Comparison of ENCODE assay signal across 19 cellular contexts in genomic region chr10:15857001-15857608, GRCh38. TPM values are rescaled to one million over a fixed set of nuclear protein-coding genes. Genes with fewer than 3 reads are reported as not detected.
DNase-seq lines count a peak whose midpoint lies in the region; ATAC-seq and TF ChIP-seq lines count a peak whose summit lies in the region.
"Had no signal": no experiment of that assay in that cellular context is flagged by ENCODE, and none has a peak within 500 bp of the region (broad histone marks: within the 10 kb centered on the region; RNA-seq: fewer than 3 reads in every experiment).

No MANE protein-coding gene starts in this region.

- H4K20me1 ChIP-seq in Loucy (ENCODE audit: insufficient read depth, low read length, poor library complexity, severe bottlenecking): peaks cover 43% of the 10 kb centered on the region

- no peaks in the 10 kb centered on the region for H3K9me3 ChIP-seq in Loucy (ENCODE audit: insufficient read depth, low read depth, low read length)
- H3K9me3 ChIP-seq: suprapubic skin had no signal

- peak overlapping the region; percentile 85 for H3K9ac ChIP-seq in Loucy (ENCODE audit: low read depth, low read length, poor library complexity, severe bottlenecking)

- H3K9me3 Mint-ChIP-seq in neural crest cell: peaks cover 5% of the 10 kb centered on the region

- peaks cover 25% of the 10 kb centered on the region for H3K4me1 Mint-ChIP-seq in neural crest cell

- no peaks in the 10 kb centered on the region for H3K36me3 ChIP-seq in Loucy (ENCODE audit: insufficient read depth, low read length)
- H3K36me3 ChIP-seq: suprapubic skin had no signal

- H3K79me2 ChIP-seq in Loucy (ENCODE audit: insufficient read depth, low read length): peaks cover 77% of the 10 kb centered on the region

- no peak overlapping the region for H3K27ac Mint-ChIP-seq in neural crest cell (ENCODE audit: unreplicated experiment)
- H3K27ac Mint-ChIP-seq: activated CD8-positive, alpha-beta memory T cell treated with anti-CD3 and anti-CD28 coated beads, Interleukin-2, amount 10 ng/mL, durations not matched to agents 7 days and 5 days; dendritic cell treated with granulocyte-macrophage colony-stimulating factor and Interleukin-4, amounts not matched to agents 40 ng/mL and 50 ng/mL, for 4 days; memory B cell had no signal

- peaks cover 17% of the 10 kb centered on the region for H3K27me3 ChIP-seq in Loucy (ENCODE audit: insufficient read depth, low read length, poor library complexity, severe bottlenecking)

- H3F3A ChIP-seq in Loucy (ENCODE audit: low read depth): 0 out of 2 replicates have a peak, but pooled peaks cover 5% of the 10 kb centered on the region

- peak; percentile 44 for DNase-seq in EH (ENCODE audit: low read depth)
- DNase-seq in epithelial cell of esophagus (ENCODE audit: low read depth): peak; percentile 43
- no peak for DNase-seq in neural crest cell (ENCODE audit: low read depth, low spot score)
- no peak for DNase-seq in NCI-H748 (lab: John Stamatoyannopoulos, UW; ENCODE audit: unreplicated experiment)
- DNase-seq: activated CD4-positive, CD25-positive, alpha-beta regulatory T cell; activated CD8-positive, alpha-beta memory T cell treated with anti-CD3 and anti-CD28 coated beads, Interleukin-2, amount 10 ng/mL, durations not matched to agents 7 days and 5 days; C1 segment of cervical spinal cord; IMR-90; NCI-H2107; NCI-H82; occipital lobe; stimulated activated CD4-positive, alpha-beta T cell treated with anti-CD3 and anti-CD28 coated beads, Interleukin-4, amount 100 ng/mL, for 1 hour; stimulated activated CD8-positive, alpha-beta memory T cell treated with anti-CD3 and anti-CD28 coated beads, Interleukin-4, amount 100 ng/mL, for 48 hours had no signal

- no peak overlapping the region for H2AFZ ChIP-seq in Loucy (ENCODE audit: low read length)

- peak overlapping the region; percentile 48 for H3K4me3 Mint-ChIP-seq in neural crest cell
- H3K4me3 Mint-ChIP-seq: activated CD8-positive, alpha-beta memory T cell treated with anti-CD3 and anti-CD28 coated beads, Interleukin-2, amount 10 ng/mL, durations not matched to agents 7 days and 5 days; dendritic cell treated with granulocyte-macrophage colony-stimulating factor and Interleukin-4, amounts not matched to agents 40 ng/mL and 50 ng/mL, for 4 days; memory B cell had no signal

- peaks cover 62% of the 10 kb centered on the region for H3K4me1 ChIP-seq in Loucy (ENCODE audit: insufficient read depth, low read length, poor library complexity, severe bottlenecking)

- no peaks in the 10 kb centered on the region for H3K9me2 ChIP-seq in Loucy (replicated peaks; ENCODE audit: low read depth, low read length)

- ATAC-seq in GM21423 (IDR thresholded peaks at IDR 0.05; ENCODE audit: unreplicated experiment) (no peak), GM18519 (IDR thresholded peaks at IDR 0.05; ENCODE audit: low FRiP score, unreplicated experiment) (no peak)
- ATAC-seq: activated CD8-positive, alpha-beta memory T cell treated with anti-CD3 and anti-CD28 coated beads, Interleukin-2, amount 10 ng/mL, durations not matched to agents 7 days and 5 days had no signal

- TF ChIP-seq CTCF in Loucy (conservative IDR thresholded peaks at IDR 0.05; ENCODE audit: low read length) (no peak), epithelial cell of esophagus (IDR thresholded peaks at IDR 0.05; ENCODE audit: insufficient read depth, low read depth, low read length, missing control alignments) (no peak), neural crest cell (conservative IDR thresholded peaks at IDR 0.05) (no peak)

- H3K4me2 ChIP-seq in Loucy (ENCODE audit: low read depth, low read length, poor library complexity, severe bottlenecking): peak overlapping the region; percentile 91

- H3K27me3 Mint-ChIP-seq in neural crest cell (ENCODE audit: low read depth): peaks cover 12% of the 10 kb centered on the region
- H3K27me3 Mint-ChIP-seq: activated CD8-positive, alpha-beta memory T cell treated with anti-CD3 and anti-CD28 coated beads, Interleukin-2, amount 10 ng/mL, durations not matched to agents 7 days and 5 days; dendritic cell treated with granulocyte-macrophage colony-stimulating factor and Interleukin-4, amounts not matched to agents 40 ng/mL and 50 ng/mL, for 4 days; memory B cell had no signal

- H3K4me3 ChIP-seq in Loucy (ENCODE audit: low read length, poor library complexity, severe bottlenecking): peak overlapping the region; percentile 91
- no peak overlapping the region for H3K4me3 ChIP-seq in epithelial cell of esophagus (ENCODE audit: low read length)
- H3K4me3 ChIP-seq: suprapubic skin had no signal

- peaks cover 10% of the 10 kb centered on the region for H3K36me3 Mint-ChIP-seq in neural crest cell (ENCODE audit: low read depth)

RNA-seq across cellular contexts. Expression of gene MINDY3, which starts 3.2 kb away (rescaled TPM):
- 21.5 and 22.9 TPM in 2 replicates for total RNA-seq in neural crest cell

Comparison
In these comparisons a context has a peak if more than half of its experiments do, and no peak if none do; other contexts are left out.
1. DNase-seq: peak in EH (single experiment) and epithelial cell of esophagus (single experiment); none in neural crest cell (single experiment) and NCI-H748 (single experiment).